ENCODE assay signal across 34 cellular contexts in genomic region chr14:97274626-97275025, GRCh38.
"Had no signal": no experiment of that assay in that cellular context is flagged by ENCODE, and none has a peak within 500 bp of the region (broad histone marks: within the 10 kb centered on the region; RNA-seq: fewer than 3 reads in every experiment).

No MANE protein-coding gene starts in this region.

- H3K27me3 ChIP-seq: body of pancreas, brain microvascular endothelial cell had no signal

- DNase-seq: activated B cell treated with CpG ODN at 0.5 μM for 24 hours; activated CD4-positive, alpha-beta memory T cell treated with anti-CD3 and anti-CD28 coated beads for 36 hours; activated CD4-positive, alpha-beta T cell treated with anti-CD3 and anti-CD28 coated beads for 4 hours; activated CD4-positive, alpha-beta T cell treated with anti-CD3 and anti-CD28 coated beads, Interleukin-2, amount 10 ng/mL, durations not matched to agents 24 days and 14 days; activated CD4-positive, alpha-beta T cell treated with anti-CD3 and anti-CD28 coated beads, Interleukin-2, amount 50 U/mL, for 1 hour; activated CD4-positive, alpha-beta T cell treated with anti-CD3 and anti-CD28 coated beads, Interleukin-2, amount 50 U/mL, for 4 hours; activated CD4-positive, CD25-positive, alpha-beta regulatory T cell treated with anti-CD3 and anti-CD28 coated beads, Interleukin-2, amount 50 U/mL, for 72 hours; activated CD8-positive, alpha-beta memory T cell treated with anti-CD3 and anti-CD28 coated beads, Interleukin-2, amount 50 U/mL, for 4 hours; activated CD8-positive, alpha-beta T cell treated with anti-CD3 and anti-CD28 coated beads for 36 hours; activated effector memory CD4-positive, alpha-beta T cell treated with anti-CD3 and anti-CD28 coated beads, Interleukin-2, amount 50 U/mL, for 16 hours; activated gamma-delta T cell treated with Interleukin-2 at 50 U/mL for 16 hours; activated naive CD4-positive, alpha-beta T cell; activated naive CD4-positive, alpha-beta T cell treated with anti-CD3 and anti-CD28 coated beads for 36 hours; activated naive CD4-positive, alpha-beta T cell treated with anti-CD3 and anti-CD28 coated beads, Interleukin-2, amount 50 U/mL, for 16 hours; activated naive CD8-positive, alpha-beta T cell treated with anti-CD3 and anti-CD28 coated beads for 36 hours; activated T-cell treated with anti-CD3 and anti-CD28 coated beads for 4 hours; activated T-cell treated with anti-CD3 and anti-CD28 coated beads, Interleukin-2, amount 50 U/mL, for 1 hour; activated T-cell treated with anti-CD3 and anti-CD28 coated beads, Interleukin-2, amount 50 U/mL, for 4 hours; activated T-cell treated with anti-CD3 and anti-CD28 coated beads, Interleukin-2, amount 50 U/mL, for 72 hours; adrenal gland; amniotic stem cell; aorta; body of pancreas; brain microvascular endothelial cell; central memory CD4-positive, alpha-beta T cell; T-cell; T-helper 2 cell; T-helper 9 cell had no signal

- H3K9me3 Mint-ChIP-seq: activated B cell treated with CpG ODN at 0.5 μM for 24 hours; activated CD4-positive, alpha-beta memory T cell treated with anti-CD3 and anti-CD28 coated beads for 36 hours; activated CD4-positive, alpha-beta T cell treated with anti-CD3 and anti-CD28 coated beads, Interleukin-2, amount 10 ng/mL, durations not matched to agents 24 days and 14 days; activated CD8-positive, alpha-beta T cell treated with anti-CD3 and anti-CD28 coated beads for 36 hours; activated naive CD4-positive, alpha-beta T cell treated with anti-CD3 and anti-CD28 coated beads for 36 hours; activated naive CD4-positive, alpha-beta T cell treated with anti-CD3 and anti-CD28 coated beads, Interleukin-2, amount 50 U/mL, for 72 hours; activated naive CD8-positive, alpha-beta T cell treated with anti-CD3 and anti-CD28 coated beads for 36 hours; activated T-cell treated with anti-CD3 and anti-CD28 coated beads, Interleukin-2, amount 50 U/mL, for 4 hours; activated T-cell treated with anti-CD3 and anti-CD28 coated beads, Interleukin-2, amount 50 U/mL, for 72 hours; activated T-helper 1 cell treated with anti-CD3 and anti-CD28 coated beads, Interleukin-12 subunit alpha, Interleukin-12 subunit beta, Interleukin-2, Interleukin-4 antibody, amounts not matched to agents 30 ng/mL and 10 ng/mL and 1 ng/mL, durations not matched to agents 14 hours and 24 hours and 36 hours; activated T-helper 17 cell treated with anti-CD3 and anti-CD28 coated beads, Interleukin-2, amount 50 U/mL, for 72 hours; T-cell; T-helper 2 cell treated with Interferon-gamma antibody and Interleukin-4, amounts not matched to agents 5 μg/mL and 100 μg/mL, for 36 hours had no signal

- H3K27ac Mint-ChIP-seq: activated B cell treated with CpG ODN at 0.5 μM for 24 hours; activated CD4-positive, alpha-beta memory T cell treated with anti-CD3 and anti-CD28 coated beads for 36 hours; activated CD4-positive, alpha-beta T cell treated with anti-CD3 and anti-CD28 coated beads, Interleukin-2, amount 10 ng/mL, durations not matched to agents 24 days and 14 days; activated CD8-positive, alpha-beta T cell treated with anti-CD3 and anti-CD28 coated beads for 36 hours; activated naive CD4-positive, alpha-beta T cell treated with anti-CD3 and anti-CD28 coated beads for 36 hours; activated naive CD4-positive, alpha-beta T cell treated with anti-CD3 and anti-CD28 coated beads, Interleukin-2, amount 50 U/mL, for 72 hours; activated naive CD8-positive, alpha-beta T cell treated with anti-CD3 and anti-CD28 coated beads for 36 hours; activated T-cell treated with anti-CD3 and anti-CD28 coated beads, Interleukin-2, amount 50 U/mL, for 72 hours; activated T-helper 1 cell treated with anti-CD3 and anti-CD28 coated beads, Interleukin-12 subunit alpha, Interleukin-12 subunit beta, Interleukin-2, Interleukin-4 antibody, amounts not matched to agents 30 ng/mL and 10 ng/mL and 1 ng/mL, durations not matched to agents 14 hours and 24 hours and 36 hours; activated T-helper 17 cell treated with anti-CD3 and anti-CD28 coated beads, Interleukin-2, amount 50 U/mL, for 72 hours; T-cell; T-helper 2 cell treated with Interferon-gamma antibody and Interleukin-4, amounts not matched to agents 5 μg/mL and 100 μg/mL, for 36 hours had no signal

- H3K4me3 ChIP-seq: adrenal gland, body of pancreas, breast epithelium had no signal

- H3K4me3 Mint-ChIP-seq: activated B cell treated with CpG ODN at 0.5 μM for 24 hours; activated CD4-positive, alpha-beta memory T cell treated with anti-CD3 and anti-CD28 coated beads for 36 hours; activated CD4-positive, alpha-beta T cell treated with anti-CD3 and anti-CD28 coated beads, Interleukin-2, amount 10 ng/mL, durations not matched to agents 24 days and 14 days; activated CD8-positive, alpha-beta T cell treated with anti-CD3 and anti-CD28 coated beads for 36 hours; activated naive CD4-positive, alpha-beta T cell treated with anti-CD3 and anti-CD28 coated beads for 36 hours; activated naive CD8-positive, alpha-beta T cell treated with anti-CD3 and anti-CD28 coated beads for 36 hours; activated T-cell treated with anti-CD3 and anti-CD28 coated beads, Interleukin-2, amount 50 U/mL, for 4 hours; activated T-cell treated with anti-CD3 and anti-CD28 coated beads, Interleukin-2, amount 50 U/mL, for 72 hours; activated T-helper 1 cell treated with anti-CD3 and anti-CD28 coated beads, Interleukin-12 subunit alpha, Interleukin-12 subunit beta, Interleukin-2, Interleukin-4 antibody, amounts not matched to agents 30 ng/mL and 10 ng/mL and 1 ng/mL, durations not matched to agents 14 hours and 24 hours and 36 hours; activated T-helper 17 cell treated with anti-CD3 and anti-CD28 coated beads, Interleukin-2, amount 50 U/mL, for 72 hours; T-cell; T-helper 2 cell treated with Interferon-gamma antibody and Interleukin-4, amounts not matched to agents 5 μg/mL and 100 μg/mL, for 36 hours had no signal

- H3K36me3 ChIP-seq: adrenal gland, brain microvascular endothelial cell, breast epithelium had no signal

- H3K4me1 ChIP-seq: adrenal gland, body of pancreas, breast epithelium had no signal

- ATAC-seq: activated CD8-positive, alpha-beta T cell treated with anti-CD3 and anti-CD28 coated beads for 36 hours; activated naive CD4-positive, alpha-beta T cell treated with anti-CD3 and anti-CD28 coated beads, Interleukin-2, amount 50 U/mL, for 72 hours; activated T-cell treated with anti-CD3 and anti-CD28 coated beads, Interleukin-2, amount 50 U/mL, for 4 hours; activated T-cell treated with anti-CD3 and anti-CD28 coated beads, Interleukin-2, amount 50 U/mL, for 72 hours; activated T-helper 17 cell treated with anti-CD3 and anti-CD28 coated beads, Interleukin-2, amount 50 U/mL, for 72 hours; body of pancreas; T-cell had no signal

- H3K36me3 Mint-ChIP-seq: activated CD4-positive, alpha-beta memory T cell treated with anti-CD3 and anti-CD28 coated beads for 36 hours; activated naive CD4-positive, alpha-beta T cell treated with anti-CD3 and anti-CD28 coated beads, Interleukin-2, amount 50 U/mL, for 72 hours; activated naive CD8-positive, alpha-beta T cell treated with anti-CD3 and anti-CD28 coated beads for 36 hours; T-cell had no signal

- H3K9me3 ChIP-seq: adrenal gland, body of pancreas, breast epithelium had no signal

- H3K4me1 Mint-ChIP-seq: activated B cell treated with CpG ODN at 0.5 μM for 24 hours had no signal

- H3K27ac ChIP-seq: adrenal gland, body of pancreas, brain microvascular endothelial cell, breast epithelium, VCaP had no signal
